8 cellular contexts compared by ENCODE assay signal in the genomic region with DNA sequence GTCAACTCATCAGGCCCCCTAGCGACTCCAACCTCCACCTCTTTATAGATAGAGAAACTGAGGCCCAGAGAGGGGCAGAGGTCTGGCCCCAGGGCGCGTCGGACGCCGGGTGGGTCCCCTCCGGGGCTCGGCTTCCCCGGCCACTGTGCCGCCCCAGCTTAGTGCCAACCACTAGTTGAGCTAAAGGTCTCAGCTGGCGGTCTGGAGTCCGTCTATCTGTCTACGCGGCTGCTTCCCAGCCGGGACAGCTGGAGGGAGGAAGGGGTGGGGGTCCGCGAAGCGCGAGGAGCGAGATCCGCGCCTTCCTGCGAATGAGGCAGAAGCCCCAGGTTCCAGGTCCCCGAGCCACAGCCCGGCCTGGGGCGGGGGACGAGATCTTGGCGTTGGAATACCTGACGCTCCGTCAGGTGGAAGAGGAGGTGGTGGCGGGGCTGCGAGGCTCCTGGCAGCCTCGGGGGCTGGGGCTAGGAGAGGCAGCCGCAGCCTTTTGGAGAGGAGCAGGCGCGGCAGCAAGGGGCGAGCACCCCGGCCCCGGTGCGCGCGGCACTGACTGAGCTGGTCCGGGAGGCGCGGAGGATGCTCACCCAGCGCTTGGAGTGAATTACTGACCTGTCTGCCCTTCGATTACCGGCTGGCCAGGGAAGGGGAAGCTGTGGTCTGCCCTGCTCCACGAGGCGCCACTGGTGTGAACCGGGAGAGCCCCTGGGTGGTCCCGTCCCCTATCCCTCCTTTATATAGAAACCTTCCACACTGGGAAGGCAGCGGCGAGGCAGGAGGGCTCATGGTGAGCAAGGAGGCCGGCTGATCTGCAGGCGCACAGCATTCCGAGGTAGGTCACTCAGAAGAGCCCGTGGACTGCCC. TPM values are rescaled to one million over a fixed set of nuclear protein-coding genes. Genes with fewer than 3 reads are reported as not detected.
DNase-seq lines count a peak whose midpoint lies in the region; ATAC-seq and TF ChIP-seq lines count a peak whose summit lies in the region.

No MANE protein-coding gene starts in this region.

- H3K9me3 ChIP-seq in BE2C (no peaks in the 10 kb centered on the region), T-helper 17 cell (ENCODE audit: control insufficient read depth, low read length, poor library complexity, severe bottlenecking) (no peaks in the 10 kb centered on the region)

- H3K27me3 ChIP-seq in BE2C: no peaks in the 10 kb centered on the region

- no peaks in the 10 kb centered on the region for H3K4me1 ChIP-seq in BE2C

- peaks cover 11% of the 10 kb centered on the region for H3K4me1 Mint-ChIP-seq in T-helper 17 cell

- intact Hi-C loops in left cardiac atrium (cut with DNase I): no loop called here
- intact Hi-C loops in posterior vena cava (cut with DNase I): loop anchor here (1.0 to 10.0 kb wide), 3 partner anchors 47 to 138 kb away; partner anchors contain the start of genes ECHDC2 (in 1 of the 2) and SCP2 (in 1 of the 2)

- H3K27me3 Mint-ChIP-seq in T-helper 17 cell: peaks cover 64% of the 10 kb centered on the region

- DNase-seq in BE2C (no peak), T-helper 17 cell (no peak), left cardiac atrium (no peak), posterior vena cava (ENCODE audit: low spot score) (peak; percentile 81), NCI-H774 (lab: John Stamatoyannopoulos, UW) (no peak), NCI-H2171 treated with DMSO at 0.1 percent for 48 hours (lab: John Stamatoyannopoulos, UW) (no peak)

- H3K36me3 ChIP-seq in BE2C: no peaks in the 10 kb centered on the region

- H3K4me3 Mint-ChIP-seq in T-helper 17 cell: peak overlapping the region; percentile 77

- no peak overlapping the region for H3K27ac Mint-ChIP-seq in T-helper 17 cell

- no peak for TF ChIP-seq CTCF in BE2C (IDR thresholded peaks at IDR 0.05; ENCODE audit: low read depth, low read length)

- ATAC-seq in T-helper 17 cell: no peak
- peak; percentile 9 to 11 for ATAC-seq in left cardiac atrium
- ATAC-seq in GM21360 (IDR thresholded peaks at IDR 0.05; ENCODE audit: unreplicated experiment): no peak
- ATAC-seq in HG02852 (IDR thresholded peaks at IDR 0.05; ENCODE audit: unreplicated experiment): no peak

- peak overlapping the region; percentile 41; the same call in 1 of the 2 replicates for H3K4me3 ChIP-seq in BE2C (ENCODE audit: low read depth, low read length)

- peaks cover 3% of the 10 kb centered on the region for H3K36me3 Mint-ChIP-seq in T-helper 17 cell (ENCODE audit: low read depth)

RNA-seq across cellular contexts. Expression of gene PODN, which starts 0.9 kb away (rescaled TPM):
- not detected for polyA plus RNA-seq in BE2C (2012; ENCODE audit: insufficient read depth, insufficient read length, low read depth)
- total RNA-seq in T-helper 17 cell (not detected), left cardiac atrium (10 to 100 TPM; 28.6 to 84.9 TPM), posterior vena cava (100 to 1,000 TPM; 155 to 285 TPM)

Comparison
In these comparisons a context has a peak if more than half of its experiments do, and no peak if none do; other contexts are left out.
1. ATAC-seq: peak in left cardiac atrium (2 of 2); none in T-helper 17 cell (single experiment), GM21360 (single experiment) and HG02852 (single experiment).
2. RNA of gene PODN, which starts 0.9 kb away (total RNA-seq): 155 to 285 TPM in posterior vena cava and 28.6 to 84.9 TPM in left cardiac atrium; not detected in T-helper 17 cell; every median in the first group is over 10 times any median in the second.
3. intact Hi-C loops: an anchor here in posterior vena cava (1.0 to 10.0 kb wide); none called in left cardiac atrium.